Comparison of ENCODE assay signal across 1 cellular context in genomic region chr20:17571153-17571527, GRCh38.
TF ChIP-seq lines count a peak whose summit lies in the region.

No MANE protein-coding gene starts in this region.

TF ChIP-seq in GM12878, 131 proteins besides CTCF, POLR2A, EP300 and RAD21 (continued from another document):
- no peak for TF ChIP-seq CUX1 (IDR thresholded peaks at IDR 0.05; ENCODE audit: insufficient replicate concordance, low read depth, low read length)
- TF ChIP-seq YY1 (IDR thresholded peaks at IDR 0.05; ENCODE audit: low read depth, low read length) = no peak
- TF ChIP-seq RUNX3 (IDR thresholded peaks at IDR 0.05; ENCODE audit: low read length) = no peak
- TF ChIP-seq JUNB (IDR thresholded peaks at IDR 0.05) = peak; percentile 29; the same call in 1 of the 2 replicates
- TF ChIP-seq SUPT20H (IDR thresholded peaks at IDR 0.05; ENCODE audit: borderline replicate concordance, control insufficient read depth, low read depth, low read length) = no peak
- TF ChIP-seq IRF5 (IDR thresholded peaks at IDR 0.05; ENCODE audit: borderline replicate concordance) = no peak
TF ChIP-seq in GM12878: peak in this region for 3.
